Comparison of ENCODE assay signal across 18 cellular contexts in the genomic region with DNA sequence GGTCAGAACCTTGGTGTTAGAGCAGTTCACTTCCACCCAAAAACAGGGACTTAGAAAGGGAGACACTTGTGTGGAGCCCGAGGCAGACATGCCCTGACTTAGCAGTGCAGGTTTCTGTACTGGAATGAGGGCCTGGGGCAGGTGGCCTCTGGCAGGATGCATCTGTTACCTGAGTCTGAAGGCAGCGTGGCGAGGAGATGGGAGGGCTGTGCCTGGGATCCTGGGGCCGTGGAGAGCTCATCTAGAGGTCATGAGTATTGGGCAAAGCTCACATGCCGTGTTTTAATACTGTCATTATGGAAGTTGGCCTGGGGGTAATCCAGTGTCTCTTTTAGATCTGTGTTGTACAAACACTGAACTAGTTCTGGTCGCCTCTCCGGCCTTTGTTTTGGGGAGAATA.
"Had no signal": no experiment of that assay in that cellular context is flagged by ENCODE, and none has a peak within 500 bp of the region (broad histone marks: within the 10 kb centered on the region; RNA-seq: fewer than 3 reads in every experiment).

No MANE protein-coding gene starts in this region.

- H3K9me3 Mint-ChIP-seq: effector memory CD8-positive, alpha-beta T cell; T-helper 2 cell treated with Interferon-gamma antibody and Interleukin-4, amounts not matched to agents 5 μg/mL and 100 μg/mL, for 36 hours had no signal

- H3K36me3 ChIP-seq: gastrocnemius medialis, transverse colon had no signal

- H3K4me3 ChIP-seq: gastrocnemius medialis, heart right ventricle, transverse colon had no signal

- H3K4me3 Mint-ChIP-seq: activated naive CD8-positive, alpha-beta T cell; effector memory CD8-positive, alpha-beta T cell; T-helper 2 cell treated with Interferon-gamma antibody and Interleukin-4, amounts not matched to agents 5 μg/mL and 100 μg/mL, for 36 hours had no signal

- H3K27ac ChIP-seq: epithelial cell of prostate, heart right ventricle, transverse colon had no signal

- DNase-seq: activated CD4-positive, alpha-beta T cell treated with anti-CD3 and anti-CD28 coated beads, Interleukin-2, amount 50 U/mL, for 1 hour; activated CD8-positive, alpha-beta memory T cell treated with anti-CD3 and anti-CD28 coated beads for 24 hours; activated gamma-delta T cell treated with Interleukin-2 at 50 U/mL for 16 hours; amygdala; dermis blood vessel endothelial cell; effector memory CD8-positive, alpha-beta T cell; gastrocnemius medialis; heart right ventricle; left cardiac atrium; naive B cell; stimulated activated CD4-positive, alpha-beta T cell treated with anti-CD3 and anti-CD28 coated beads, Interleukin-15, amount 100 ng/mL, for 24 hours; stimulated activated CD4-positive, alpha-beta T cell treated with anti-CD3 and anti-CD28 coated beads, Interleukin-4, amount 100 ng/mL, for 24 hours; stimulated activated naive CD4-positive, alpha-beta T cell treated with Interleukin-2 at 50 U/mL for 16 hours; SW 1271; transverse colon had no signal

- H3K27me3 Mint-ChIP-seq: activated naive CD8-positive, alpha-beta T cell; effector memory CD8-positive, alpha-beta T cell; naive B cell had no signal

- H3K9me3 ChIP-seq: gastrocnemius medialis, transverse colon had no signal

- H3K27ac Mint-ChIP-seq: activated naive CD8-positive, alpha-beta T cell; T-helper 2 cell treated with Interferon-gamma antibody and Interleukin-4, amounts not matched to agents 5 μg/mL and 100 μg/mL, for 36 hours had no signal

- ATAC-seq: effector memory CD8-positive, alpha-beta T cell; gastrocnemius medialis; heart right ventricle; left cardiac atrium had no signal

- H3K27me3 ChIP-seq: gastrocnemius medialis, heart right ventricle, transverse colon had no signal
